In the genomic region with DNA sequence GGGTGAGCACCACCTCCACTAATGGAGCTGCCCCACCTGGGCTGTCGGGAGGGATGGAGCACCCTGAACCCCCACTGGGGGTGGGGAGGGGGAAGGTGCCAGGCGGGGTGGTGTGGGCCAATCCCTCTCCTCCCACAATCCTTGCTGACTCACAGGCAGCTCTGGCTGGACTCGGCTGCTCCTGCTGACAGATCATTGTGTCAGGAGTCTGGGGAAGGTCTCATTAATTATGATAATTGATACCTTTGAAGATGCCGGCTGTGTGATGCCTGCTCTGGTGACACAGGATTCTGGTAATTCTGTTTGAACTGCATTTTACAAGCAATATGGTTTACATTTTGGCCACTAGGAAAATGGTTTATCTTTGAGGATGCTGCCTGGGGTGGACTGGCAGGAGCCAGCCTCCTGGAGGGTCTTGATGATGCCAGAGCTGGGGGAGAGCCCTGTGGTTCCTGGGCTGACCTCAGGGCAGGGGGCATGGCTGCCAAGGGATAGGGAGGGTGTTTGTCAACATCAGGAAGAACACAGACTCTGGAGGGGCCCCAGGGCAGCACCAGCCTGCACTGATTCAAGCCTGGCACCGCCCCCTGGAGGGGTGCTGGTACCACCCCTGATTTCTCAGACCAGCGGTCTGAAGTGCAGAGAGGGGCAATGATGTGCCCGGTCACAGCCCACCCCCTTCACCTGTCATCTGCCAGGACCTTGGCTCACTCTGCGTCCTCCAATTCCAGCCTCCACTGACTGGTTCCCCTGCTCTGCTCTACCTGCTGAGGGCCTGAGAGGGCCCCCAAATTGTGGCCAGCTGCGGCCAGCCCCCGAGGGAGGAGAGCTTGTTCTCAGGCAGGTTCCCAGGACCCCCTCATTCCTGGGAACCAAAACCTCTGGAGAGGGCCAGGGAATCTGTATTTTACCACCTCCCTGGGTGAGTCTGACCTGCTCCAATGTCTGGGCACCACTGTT, we compare ENCODE assay signal across 1 cellular context.
TF ChIP-seq lines count a peak whose summit lies in the region.

No MANE protein-coding gene starts in this region.

TF ChIP-seq in WTC11, 78 proteins besides CTCF, POLR2A, EP300 and RAD21 (continued from another document):
- TF ChIP-seq CREM (CRISPR knock-in tag; IDR thresholded peaks at IDR 0.05) (no peak), IRF2 (CRISPR knock-in tag; IDR thresholded peaks at IDR 0.05; ENCODE audit: borderline replicate concordance, low read depth) (no peak)
- TF ChIP-seq, protein P1, sequence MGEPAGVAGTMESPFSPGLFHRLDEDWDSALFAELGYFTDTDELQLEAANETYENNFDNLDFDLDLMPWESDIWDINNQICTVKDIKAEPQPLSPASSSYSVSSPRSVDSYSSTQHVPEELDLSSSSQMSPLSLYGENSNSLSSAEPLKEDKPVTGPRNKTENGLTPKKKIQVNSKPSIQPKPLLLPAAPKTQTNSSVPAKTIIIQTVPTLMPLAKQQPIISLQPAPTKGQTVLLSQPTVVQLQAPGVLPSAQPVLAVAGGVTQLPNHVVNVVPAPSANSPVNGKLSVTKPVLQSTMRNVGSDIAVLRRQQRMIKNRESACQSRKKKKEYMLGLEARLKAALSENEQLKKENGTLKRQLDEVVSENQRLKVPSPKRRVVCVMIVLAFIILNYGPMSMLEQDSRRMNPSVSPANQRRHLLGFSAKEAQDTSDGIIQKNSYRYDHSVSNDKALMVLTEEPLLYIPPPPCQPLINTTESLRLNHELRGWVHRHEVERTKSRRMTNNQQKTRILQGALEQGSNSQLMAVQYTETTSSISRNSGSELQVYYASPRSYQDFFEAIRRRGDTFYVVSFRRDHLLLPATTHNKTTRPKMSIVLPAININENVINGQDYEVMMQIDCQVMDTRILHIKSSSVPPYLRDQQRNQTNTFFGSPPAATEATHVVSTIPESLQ (CRISPR knock-in tag; IDR thresholded peaks at IDR 0.05) = no peak
- TF ChIP-seq, protein P2, sequence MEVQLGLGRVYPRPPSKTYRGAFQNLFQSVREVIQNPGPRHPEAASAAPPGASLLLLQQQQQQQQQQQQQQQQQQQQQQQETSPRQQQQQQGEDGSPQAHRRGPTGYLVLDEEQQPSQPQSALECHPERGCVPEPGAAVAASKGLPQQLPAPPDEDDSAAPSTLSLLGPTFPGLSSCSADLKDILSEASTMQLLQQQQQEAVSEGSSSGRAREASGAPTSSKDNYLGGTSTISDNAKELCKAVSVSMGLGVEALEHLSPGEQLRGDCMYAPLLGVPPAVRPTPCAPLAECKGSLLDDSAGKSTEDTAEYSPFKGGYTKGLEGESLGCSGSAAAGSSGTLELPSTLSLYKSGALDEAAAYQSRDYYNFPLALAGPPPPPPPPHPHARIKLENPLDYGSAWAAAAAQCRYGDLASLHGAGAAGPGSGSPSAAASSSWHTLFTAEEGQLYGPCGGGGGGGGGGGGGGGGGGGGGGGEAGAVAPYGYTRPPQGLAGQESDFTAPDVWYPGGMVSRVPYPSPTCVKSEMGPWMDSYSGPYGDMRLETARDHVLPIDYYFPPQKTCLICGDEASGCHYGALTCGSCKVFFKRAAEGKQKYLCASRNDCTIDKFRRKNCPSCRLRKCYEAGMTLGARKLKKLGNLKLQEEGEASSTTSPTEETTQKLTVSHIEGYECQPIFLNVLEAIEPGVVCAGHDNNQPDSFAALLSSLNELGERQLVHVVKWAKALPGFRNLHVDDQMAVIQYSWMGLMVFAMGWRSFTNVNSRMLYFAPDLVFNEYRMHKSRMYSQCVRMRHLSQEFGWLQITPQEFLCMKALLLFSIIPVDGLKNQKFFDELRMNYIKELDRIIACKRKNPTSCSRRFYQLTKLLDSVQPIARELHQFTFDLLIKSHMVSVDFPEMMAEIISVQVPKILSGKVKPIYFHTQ (CRISPR knock-in tag; IDR thresholded peaks at IDR 0.05) = no peak
